In the genomic region with DNA sequence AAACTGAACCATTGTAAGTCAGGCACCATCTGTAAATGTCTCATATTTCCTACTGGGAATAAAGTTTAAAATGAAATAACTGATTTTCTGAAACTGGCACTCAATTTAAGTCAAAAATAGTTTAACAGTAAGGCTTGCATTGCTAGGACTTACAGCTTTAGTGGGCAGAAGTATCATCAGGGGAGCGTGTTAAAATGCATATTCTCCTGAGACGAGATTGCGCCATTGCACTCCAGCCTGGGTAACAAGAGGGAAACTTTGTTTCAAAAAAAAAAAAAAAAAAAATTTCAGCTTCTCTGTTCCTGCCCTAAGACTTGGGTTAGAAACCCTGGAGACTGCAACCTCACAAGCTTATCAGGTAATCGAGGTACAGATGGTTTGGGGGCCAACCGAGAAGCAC, we compare ENCODE assay signal across 1 cellular context.
TF ChIP-seq lines count a peak whose summit lies in the region.

No MANE protein-coding gene starts in this region.

TF ChIP-seq in GM12878, 131 proteins besides CTCF, POLR2A, EP300 and RAD21 (continued from another document):
- TF ChIP-seq ZNF687 (IDR thresholded peaks at IDR 0.05) (no peak), WRNIP1 (IDR thresholded peaks at IDR 0.05; ENCODE audit: borderline replicate concordance, low read depth, low read length) (no peak), STAT3 (IDR thresholded peaks at IDR 0.05; ENCODE audit: low read depth, low read length) (no peak), RB1 (IDR thresholded peaks at IDR 0.05; ENCODE audit: borderline replicate concordance) (no peak), NFXL1 (IDR thresholded peaks at IDR 0.05; ENCODE audit: borderline replicate concordance) (no peak), SRF (IDR thresholded peaks at IDR 0.05; ENCODE audit: low read depth in 2 of 2, low read length in 2 of 2) (no peak), ZNF622 (IDR thresholded peaks at IDR 0.05) (no peak), JUND (IDR thresholded peaks at IDR 0.05; ENCODE audit: low read depth, low read length) (no peak), NR2C1 (IDR thresholded peaks at IDR 0.05) (no peak), SMARCA5 (IDR thresholded peaks at IDR 0.05) (no peak), SPI1 (IDR thresholded peaks at IDR 0.05; ENCODE audit: borderline replicate concordance, insufficient read depth, low read depth, low read length) (no peak), GATAD2B (conservative IDR thresholded peaks at IDR 0.05; ENCODE audit: low read depth) (no peak), SIX5 (IDR thresholded peaks at IDR 0.05; ENCODE audit: low read depth, low read length, severe bottlenecking) (no peak)
- TF ChIP-seq, protein P1, sequence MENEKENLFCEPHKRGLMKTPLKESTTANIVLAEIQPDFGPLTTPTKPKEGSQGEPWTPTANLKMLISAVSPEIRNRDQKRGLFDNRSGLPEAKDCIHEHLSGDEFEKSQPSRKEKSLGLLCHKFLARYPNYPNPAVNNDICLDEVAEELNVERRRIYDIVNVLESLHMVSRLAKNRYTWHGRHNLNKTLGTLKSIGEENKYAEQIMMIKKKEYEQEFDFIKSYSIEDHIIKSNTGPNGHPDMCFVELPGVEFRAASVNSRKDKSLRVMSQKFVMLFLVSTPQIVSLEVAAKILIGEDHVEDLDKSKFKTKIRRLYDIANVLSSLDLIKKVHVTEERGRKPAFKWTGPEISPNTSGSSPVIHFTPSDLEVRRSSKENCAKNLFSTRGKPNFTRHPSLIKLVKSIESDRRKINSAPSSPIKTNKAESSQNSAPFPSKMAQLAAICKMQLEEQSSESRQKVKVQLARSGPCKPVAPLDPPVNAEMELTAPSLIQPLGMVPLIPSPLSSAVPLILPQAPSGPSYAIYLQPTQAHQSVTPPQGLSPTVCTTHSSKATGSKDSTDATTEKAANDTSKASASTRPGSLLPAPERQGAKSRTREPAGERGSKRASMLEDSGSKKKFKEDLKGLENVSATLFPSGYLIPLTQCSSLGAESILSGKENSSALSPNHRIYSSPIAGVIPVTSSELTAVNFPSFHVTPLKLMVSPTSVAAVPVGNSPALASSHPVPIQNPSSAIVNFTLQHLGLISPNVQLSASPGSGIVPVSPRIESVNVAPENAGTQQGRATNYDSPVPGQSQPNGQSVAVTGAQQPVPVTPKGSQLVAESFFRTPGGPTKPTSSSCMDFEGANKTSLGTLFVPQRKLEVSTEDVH (IDR thresholded peaks at IDR 0.05; ENCODE audit: low read depth, partially characterized antibody): no peak
- TF ChIP-seq, protein P2, sequence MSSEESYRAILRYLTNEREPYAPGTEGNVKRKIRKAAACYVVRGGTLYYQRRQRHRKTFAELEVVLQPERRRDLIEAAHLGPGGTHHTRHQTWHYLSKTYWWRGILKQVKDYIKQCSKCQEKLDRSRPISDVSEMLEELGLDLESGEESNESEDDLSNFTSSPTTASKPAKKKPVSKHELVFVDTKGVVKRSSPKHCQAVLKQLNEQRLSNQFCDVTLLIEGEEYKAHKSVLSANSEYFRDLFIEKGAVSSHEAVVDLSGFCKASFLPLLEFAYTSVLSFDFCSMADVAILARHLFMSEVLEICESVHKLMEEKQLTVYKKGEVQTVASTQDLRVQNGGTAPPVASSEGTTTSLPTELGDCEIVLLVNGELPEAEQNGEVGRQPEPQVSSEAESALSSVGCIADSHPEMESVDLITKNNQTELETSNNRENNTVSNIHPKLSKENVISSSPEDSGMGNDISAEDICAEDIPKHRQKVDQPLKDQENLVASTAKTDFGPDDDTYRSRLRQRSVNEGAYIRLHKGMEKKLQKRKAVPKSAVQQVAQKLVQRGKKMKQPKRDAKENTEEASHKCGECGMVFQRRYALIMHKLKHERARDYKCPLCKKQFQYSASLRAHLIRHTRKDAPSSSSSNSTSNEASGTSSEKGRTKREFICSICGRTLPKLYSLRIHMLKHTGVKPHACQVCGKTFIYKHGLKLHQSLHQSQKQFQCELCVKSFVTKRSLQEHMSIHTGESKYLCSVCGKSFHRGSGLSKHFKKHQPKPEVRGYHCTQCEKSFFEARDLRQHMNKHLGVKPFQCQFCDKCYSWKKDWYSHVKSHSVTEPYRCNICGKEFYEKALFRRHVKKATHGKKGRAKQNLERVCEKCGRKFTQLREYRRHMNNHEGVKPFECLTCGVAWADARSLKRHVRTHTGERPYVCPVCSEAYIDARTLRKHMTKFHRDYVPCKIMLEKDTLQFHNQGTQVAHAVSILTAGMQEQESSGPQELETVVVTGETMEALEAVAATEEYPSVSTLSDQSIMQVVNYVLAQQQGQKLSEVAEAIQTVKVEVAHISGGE (CRISPR knock-in tag; IDR thresholded peaks at IDR 0.05): no peak
